Comparison of ENCODE assay signal across 24 cellular contexts in genomic region chr4:165787516-165788274, GRCh38.
"Had no signal": no experiment of that assay in that cellular context is flagged by ENCODE, and none has a peak within 500 bp of the region (broad histone marks: within the 10 kb centered on the region; RNA-seq: fewer than 3 reads in every experiment).

No MANE protein-coding gene starts in this region.

- H3K9me3 ChIP-seq: esophagus muscularis mucosa, prostate gland, tibial nerve, uterus had no signal

- ATAC-seq: activated CD4-positive, CD25-positive, alpha-beta regulatory T cell treated with anti-CD3 and anti-CD28 coated beads, Interleukin-2, amount 50 U/mL, for 24 hours; naive thymus-derived CD8-positive, alpha-beta T cell; right cardiac atrium had no signal

- H3K4me1 ChIP-seq: prostate gland, uterus had no signal

- H3K27ac Mint-ChIP-seq: activated CD4-positive, alpha-beta T cell treated with anti-CD3 and anti-CD28 coated beads, Interleukin-2, amount 10 ng/mL, durations not matched to agents 7 days and 5 days; dendritic cell treated with granulocyte-macrophage colony-stimulating factor and Interleukin-4, amounts not matched to agents 40 ng/mL and 50 ng/mL, for 4 days; naive thymus-derived CD8-positive, alpha-beta T cell; stimulated activated naive CD8-positive, alpha-beta T cell treated with anti-CD3 and anti-CD28 coated beads, Interleukin-15, Interleukin-2, amounts not matched to agents 100 ng/mL and 50 ng/mL, for 24 hours; T-helper 1 cell treated with Interleukin-12 subunit alpha and Interleukin-12 subunit beta and Interleukin-4 antibody, amounts not matched to agents 30 μg/mL and 1 μg/mL, for 36 hours had no signal

- H3K4me3 ChIP-seq: esophagus muscularis mucosa, prostate gland, tibial nerve, uterus had no signal

- H3K27ac ChIP-seq: prostate gland, tibial nerve, uterus had no signal

- H3K9me3 Mint-ChIP-seq: activated CD4-positive, alpha-beta T cell treated with anti-CD3 and anti-CD28 coated beads, Interleukin-2, amount 10 ng/mL, durations not matched to agents 7 days and 5 days; stimulated activated naive CD8-positive, alpha-beta T cell treated with anti-CD3 and anti-CD28 coated beads, Interleukin-15, Interleukin-2, amounts not matched to agents 100 ng/mL and 50 ng/mL, for 24 hours; T-helper 1 cell treated with Interleukin-12 subunit alpha and Interleukin-12 subunit beta and Interleukin-4 antibody, amounts not matched to agents 30 μg/mL and 1 μg/mL, for 36 hours had no signal

- H3K36me3 Mint-ChIP-seq: naive thymus-derived CD8-positive, alpha-beta T cell had no signal

- H3K27me3 Mint-ChIP-seq: activated CD4-positive, alpha-beta T cell treated with anti-CD3 and anti-CD28 coated beads, Interleukin-2, amount 10 ng/mL, durations not matched to agents 7 days and 5 days; dendritic cell treated with granulocyte-macrophage colony-stimulating factor and Interleukin-4, amounts not matched to agents 40 ng/mL and 50 ng/mL, for 4 days; naive thymus-derived CD8-positive, alpha-beta T cell; stimulated activated naive CD8-positive, alpha-beta T cell treated with anti-CD3 and anti-CD28 coated beads, Interleukin-15, Interleukin-2, amounts not matched to agents 100 ng/mL and 50 ng/mL, for 24 hours had no signal

- H3K36me3 ChIP-seq: esophagus muscularis mucosa, prostate gland, tibial nerve, uterus had no signal

- DNase-seq: activated CD4-positive, alpha-beta T cell treated with anti-CD3 and anti-CD28 coated beads, Interleukin-2, amount 10 ng/mL, durations not matched to agents 7 days and 5 days; activated CD8-positive, alpha-beta memory T cell treated with anti-CD3 and anti-CD28 coated beads for 24 hours; activated CD8-positive, alpha-beta memory T cell treated with anti-CD3 and anti-CD28 coated beads, Interleukin-2, amount 50 U/mL, for 48 hours; activated effector memory CD4-positive, alpha-beta T cell treated with anti-CD3 and anti-CD28 coated beads, Interleukin-2, amount 50 U/mL, for 16 hours; activated naive CD4-positive, alpha-beta T cell treated with anti-CD3 and anti-CD28 coated beads, Interleukin-2, amount 50 U/mL, for 16 hours; activated T-cell treated with anti-CD3 and anti-CD28 coated beads, Interleukin-2, amount 50 U/mL, for 48 hours; aorta; effector CD8-positive, alpha-beta T cell; hippocampal formation; kidney; mesenchymal stem cell; naive thymus-derived CD8-positive, alpha-beta T cell; right cardiac atrium; small intestine; stimulated activated CD4-positive, alpha-beta T cell treated with anti-CD3 and anti-CD28 coated beads, Interleukin-15, amount 100 ng/mL, for 24 hours; stimulated activated CD4-positive, alpha-beta T cell treated with anti-CD3 and anti-CD28 coated beads, Interleukin-2, amount 100 ng/mL, for 48 hours; uterus had no signal

- H3K27me3 ChIP-seq: esophagus muscularis mucosa, tibial nerve, uterus had no signal

- H3K4me1 Mint-ChIP-seq: activated CD4-positive, alpha-beta T cell treated with anti-CD3 and anti-CD28 coated beads, Interleukin-2, amount 10 ng/mL, durations not matched to agents 7 days and 5 days; naive thymus-derived CD8-positive, alpha-beta T cell had no signal

- H3K4me3 Mint-ChIP-seq: activated CD4-positive, alpha-beta T cell treated with anti-CD3 and anti-CD28 coated beads, Interleukin-2, amount 10 ng/mL, durations not matched to agents 7 days and 5 days; dendritic cell treated with granulocyte-macrophage colony-stimulating factor and Interleukin-4, amounts not matched to agents 40 ng/mL and 50 ng/mL, for 4 days; naive thymus-derived CD8-positive, alpha-beta T cell; stimulated activated naive CD8-positive, alpha-beta T cell treated with anti-CD3 and anti-CD28 coated beads, Interleukin-15, Interleukin-2, amounts not matched to agents 100 ng/mL and 50 ng/mL, for 24 hours; T-helper 1 cell treated with Interleukin-12 subunit alpha and Interleukin-12 subunit beta and Interleukin-4 antibody, amounts not matched to agents 30 μg/mL and 1 μg/mL, for 36 hours had no signal

- FAIRE-seq: kidney, small intestine had no signal
